In the genomic region with DNA sequence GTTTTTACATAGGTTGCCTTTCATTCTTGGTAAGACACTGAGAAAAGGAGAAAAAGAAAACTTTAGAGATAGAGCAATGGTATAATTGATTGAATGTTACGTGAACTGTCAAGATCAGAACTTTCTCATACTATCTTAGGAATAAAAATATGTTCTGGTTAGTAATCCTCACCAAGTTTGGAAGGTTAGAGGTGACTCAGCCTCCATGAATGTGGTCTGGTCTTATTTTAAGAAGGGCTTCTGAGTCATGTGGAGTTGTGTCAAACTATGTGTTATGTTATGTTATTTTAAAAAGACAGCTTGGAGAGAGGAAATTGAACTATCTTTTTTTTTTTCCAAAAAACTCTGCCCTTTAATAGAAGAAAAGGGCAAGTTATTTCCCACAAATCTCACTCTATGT, we compare ENCODE assay signal across 9 cellular contexts.
A peak's percentile ranks its signal among the peaks of the same experiment; 100 is the strongest.
DNase-seq lines count a peak whose midpoint lies in the region; ATAC-seq, FAIRE-seq and TF ChIP-seq lines count a peak whose summit lies in the region.
"Had no signal": no experiment of that assay in that cellular context is flagged by ENCODE, and none has a peak within 500 bp of the region (broad histone marks: within the 10 kb centered on the region; RNA-seq: fewer than 3 reads in every experiment).

No MANE protein-coding gene starts in this region.

- ATAC-seq in Right ventricle myocardium inferior (peak; percentile 47), left colon (no peak)

- CTCF ChIA-PET in GM10248 (lab: Yijun Ruan, JAX): interaction anchor here (0.8 kb wide), 1 partner anchor 19 kb away, joined by 3 read pairs; no protein-coding TSS in a partner anchor

- FAIRE-seq in urothelium cell line (lab: Jason Lieb, UNC): no peak

- DNase-seq in Right ventricle myocardium inferior (ENCODE audit: missing footprints) (no peak), cardiac septum (ENCODE audit: low spot score) (no peak), astrocyte of the hippocampus (ENCODE audit: low read depth, low spot score) (peak; percentile 94), kidney glomerular epithelial cell (lab: John Stamatoyannopoulos, UW) (peak; percentile 92), urothelium cell line (ENCODE audit: low spot score) (peak; percentile 49), left colon (no peak), hypothalamus (lab: John Stamatoyannopoulos, UW) (no peak), GM10248 (ENCODE audit: extremely low spot score) (no peak)
- DNase-seq: T-helper 9 cell had no signal

- no peak for TF ChIP-seq CTCF in GM10248 (IDR thresholded peaks at IDR 0.05; ENCODE audit: control extremely low read depth, extremely low read depth, low read depth, missing control alignments)

- POLR2A ChIA-PET in GM10248 (lab: Yijun Ruan, JAX): no interaction called here

- intact Hi-C loops in Right ventricle myocardium inferior (cut with DNase I) (loop anchor here (5.0 to 10.0 kb wide), 3 partner anchors 104 to 524 kb away; no protein-coding TSS in a partner anchor), cardiac septum (cut with DNase I) (loop anchor here (2.0 to 5.0 kb wide), 5 partner anchors 101 to 524 kb away; no protein-coding TSS in a partner anchor), left colon (cut with DNase I, micrococcal nuclease) (no loop called here)

Comparison
In these comparisons a context has a peak if more than half of its experiments do, and no peak if none do; other contexts are left out.
1. DNase-seq: peak in astrocyte of the hippocampus (single experiment), kidney glomerular epithelial cell (single experiment) and urothelium cell line (single experiment); none in Right ventricle myocardium inferior (single experiment), cardiac septum (single experiment), left colon (0 of 2), hypothalamus (0 of 51) and GM10248 (single experiment).
2. intact Hi-C loops: an anchor here in Right ventricle myocardium inferior (5.0 to 10.0 kb wide) and cardiac septum (2.0 to 5.0 kb wide); none called in left colon.